ENCODE assay signal across 39 cellular contexts in genomic region chr3:6467186-6467585, GRCh38.
"Had no signal": no experiment of that assay in that cellular context is flagged by ENCODE, and none has a peak within 500 bp of the region (broad histone marks: within the 10 kb centered on the region; RNA-seq: fewer than 3 reads in every experiment).

No MANE protein-coding gene starts in this region.

- H3K27ac Mint-ChIP-seq: activated naive CD4-positive, alpha-beta T cell treated with anti-CD3 and anti-CD28 coated beads for 36 hours; activated naive CD4-positive, alpha-beta T cell treated with anti-CD3 and anti-CD28 coated beads, Interleukin-2, amount 10 ng/mL, durations not matched to agents 7 days and 5 days; activated naive CD4-positive, alpha-beta T cell treated with anti-CD3 and anti-CD28 coated beads, Interleukin-2, amount 50 U/mL, for 24 hours; activated naive CD4-positive, alpha-beta T cell treated with anti-CD3 and anti-CD28 coated beads, Interleukin-2, amount 50 U/mL, for 72 hours; activated naive CD8-positive, alpha-beta T cell; activated naive CD8-positive, alpha-beta T cell treated with anti-CD3 and anti-CD28 coated beads for 36 hours; activated naive CD8-positive, alpha-beta T cell treated with anti-CD3 and anti-CD28 coated beads, Interleukin-2, amount 10 ng/mL, durations not matched to agents 7 days and 5 days; activated naive CD8-positive, alpha-beta T cell treated with anti-CD3 and anti-CD28 coated beads, Interleukin-2, amount 50 U/mL, for 24 hours; activated T-cell treated with anti-CD3 and anti-CD28 coated beads, Interleukin-2, amount 50 U/mL, for 24 hours; activated T-cell treated with anti-CD3 and anti-CD28 coated beads, Interleukin-2, amount 50 U/mL, for 72 hours; activated T-helper 1 cell treated with anti-CD3 and anti-CD28 coated beads, Interleukin-12 subunit alpha, Interleukin-12 subunit beta, Interleukin-2, Interleukin-4 antibody, amounts not matched to agents 30 ng/mL and 10 ng/mL and 1 ng/mL, durations not matched to agents 14 hours and 24 hours and 36 hours; activated T-helper 17 cell treated with anti-CD3 and anti-CD28 coated beads, Interleukin-2, amount 50 U/mL, for 72 hours; activated T-helper 2 cell treated with anti-CD3 and anti-CD28 coated beads, Interferon-gamma antibody, Interleukin-2, Interleukin-4, amounts not matched to agents 10 μg/mL and 5 μg/mL and 100 μg/mL, durations not matched to agents 14 hours and 24 hours and 36 hours; brain had no signal

- H3K9me3 Mint-ChIP-seq: activated naive CD4-positive, alpha-beta T cell treated with anti-CD3 and anti-CD28 coated beads, Interleukin-2, amount 10 ng/mL, durations not matched to agents 7 days and 5 days; activated naive CD4-positive, alpha-beta T cell treated with anti-CD3 and anti-CD28 coated beads, Interleukin-2, amount 50 U/mL, for 24 hours had no signal

- H3K27me3 Mint-ChIP-seq: activated naive CD4-positive, alpha-beta T cell treated with anti-CD3 and anti-CD28 coated beads, Interleukin-2, amount 10 ng/mL, durations not matched to agents 7 days and 5 days; activated naive CD4-positive, alpha-beta T cell treated with anti-CD3 and anti-CD28 coated beads, Interleukin-2, amount 50 U/mL, for 24 hours; activated naive CD8-positive, alpha-beta T cell; activated naive CD8-positive, alpha-beta T cell treated with anti-CD3 and anti-CD28 coated beads for 36 hours; activated naive CD8-positive, alpha-beta T cell treated with anti-CD3 and anti-CD28 coated beads, Interleukin-2, amount 10 ng/mL, durations not matched to agents 7 days and 5 days; activated naive CD8-positive, alpha-beta T cell treated with anti-CD3 and anti-CD28 coated beads, Interleukin-2, amount 50 U/mL, for 24 hours; activated T-cell treated with anti-CD3 and anti-CD28 coated beads, Interleukin-2, amount 50 U/mL, for 24 hours; activated T-helper 17 cell treated with anti-CD3 and anti-CD28 coated beads, Interleukin-2, amount 50 U/mL, for 72 hours; brain; central memory CD8-positive, alpha-beta T cell had no signal

- H3K4me1 ChIP-seq: adrenal gland, ascending aorta, body of pancreas, breast epithelium had no signal

- H3K9me3 ChIP-seq: adrenal gland, ascending aorta, body of pancreas, breast epithelium had no signal

- H3K4me3 Mint-ChIP-seq: activated naive CD4-positive, alpha-beta T cell treated with anti-CD3 and anti-CD28 coated beads for 36 hours; activated naive CD4-positive, alpha-beta T cell treated with anti-CD3 and anti-CD28 coated beads, Interleukin-2, amount 10 ng/mL, durations not matched to agents 7 days and 5 days; activated naive CD4-positive, alpha-beta T cell treated with anti-CD3 and anti-CD28 coated beads, Interleukin-2, amount 50 U/mL, for 24 hours; activated naive CD8-positive, alpha-beta T cell; activated naive CD8-positive, alpha-beta T cell treated with anti-CD3 and anti-CD28 coated beads for 36 hours; activated naive CD8-positive, alpha-beta T cell treated with anti-CD3 and anti-CD28 coated beads, Interleukin-2, amount 10 ng/mL, durations not matched to agents 7 days and 5 days; activated naive CD8-positive, alpha-beta T cell treated with anti-CD3 and anti-CD28 coated beads, Interleukin-2, amount 50 U/mL, for 24 hours; activated T-cell treated with anti-CD3 and anti-CD28 coated beads, Interleukin-2, amount 50 U/mL, for 24 hours; activated T-cell treated with anti-CD3 and anti-CD28 coated beads, Interleukin-2, amount 50 U/mL, for 4 hours; activated T-cell treated with anti-CD3 and anti-CD28 coated beads, Interleukin-2, amount 50 U/mL, for 72 hours; activated T-helper 1 cell treated with anti-CD3 and anti-CD28 coated beads, Interleukin-12 subunit alpha, Interleukin-12 subunit beta, Interleukin-2, Interleukin-4 antibody, amounts not matched to agents 30 ng/mL and 10 ng/mL and 1 ng/mL, durations not matched to agents 14 hours and 24 hours and 36 hours; activated T-helper 17 cell treated with anti-CD3 and anti-CD28 coated beads, Interleukin-2, amount 50 U/mL, for 72 hours; brain; central memory CD8-positive, alpha-beta T cell had no signal

- DNase-seq: activated effector memory CD4-positive, alpha-beta T cell treated with anti-CD3 and anti-CD28 coated beads, Interleukin-2, amount 50 U/mL, for 16 hours; activated effector memory CD4-positive, alpha-beta T cell treated with Interleukin-2 at 50 U/mL for 16 hours; activated gamma-delta T cell; activated gamma-delta T cell treated with Interleukin-2 at 50 U/mL for 16 hours; activated naive CD4-positive, alpha-beta T cell; activated naive CD4-positive, alpha-beta T cell treated with anti-CD3 and anti-CD28 coated beads for 36 hours; activated naive CD4-positive, alpha-beta T cell treated with anti-CD3 and anti-CD28 coated beads, Interleukin-2, amount 10 ng/mL, durations not matched to agents 7 days and 5 days; activated naive CD4-positive, alpha-beta T cell treated with anti-CD3 and anti-CD28 coated beads, Interleukin-2, amount 50 U/mL, for 16 hours; activated naive CD4-positive, alpha-beta T cell treated with Interleukin-2 at 50 U/mL for 16 hours; activated naive CD8-positive, alpha-beta T cell treated with anti-CD3 and anti-CD28 coated beads for 36 hours; activated naive CD8-positive, alpha-beta T cell treated with anti-CD3 and anti-CD28 coated beads, Interleukin-2, amount 10 ng/mL, durations not matched to agents 7 days and 5 days; activated naive CD8-positive, alpha-beta T cell treated with anti-CD3 and anti-CD28 coated beads, Interleukin-2, amount 50 U/mL, for 24 hours; activated T-cell treated with anti-CD3 and anti-CD28 coated beads, Interleukin-2, amount 50 U/mL, for 24 hours; activated T-cell treated with anti-CD3 and anti-CD28 coated beads, Interleukin-2, amount 50 U/mL, for 4 hours; activated T-cell treated with anti-CD3 and anti-CD28 coated beads, Interleukin-2, amount 50 U/mL, for 48 hours; activated T-cell treated with anti-CD3 and anti-CD28 coated beads, Interleukin-2, amount 50 U/mL, for 72 hours; adrenal gland; amniotic stem cell; amygdala; anterior cingulate cortex; aorta; body of pancreas; brain microvascular endothelial cell; caudate nucleus; central memory CD4-positive, alpha-beta T cell; cerebellar nuclear complex had no signal

- H3K27ac ChIP-seq: adrenal gland, ascending aorta, body of pancreas, brain microvascular endothelial cell, breast epithelium, cardiac muscle cell had no signal

- H3K27me3 ChIP-seq: adrenal gland, ascending aorta, body of pancreas, brain microvascular endothelial cell, breast epithelium, cardiac muscle cell had no signal

- H3K36me3 ChIP-seq: adrenal gland, ascending aorta, brain microvascular endothelial cell, breast epithelium, cardiac muscle cell had no signal

- FAIRE-seq: astrocyte, bronchial epithelial cell had no signal

- H3K4me1 Mint-ChIP-seq: activated naive CD4-positive, alpha-beta T cell treated with anti-CD3 and anti-CD28 coated beads, Interleukin-2, amount 10 ng/mL, durations not matched to agents 7 days and 5 days; activated naive CD4-positive, alpha-beta T cell treated with anti-CD3 and anti-CD28 coated beads, Interleukin-2, amount 50 U/mL, for 24 hours; activated naive CD8-positive, alpha-beta T cell treated with anti-CD3 and anti-CD28 coated beads for 36 hours; activated naive CD8-positive, alpha-beta T cell treated with anti-CD3 and anti-CD28 coated beads, Interleukin-2, amount 10 ng/mL, durations not matched to agents 7 days and 5 days; activated naive CD8-positive, alpha-beta T cell treated with anti-CD3 and anti-CD28 coated beads, Interleukin-2, amount 50 U/mL, for 24 hours; activated T-helper 17 cell treated with anti-CD3 and anti-CD28 coated beads, Interleukin-2, amount 50 U/mL, for 72 hours; brain; central memory CD8-positive, alpha-beta T cell had no signal

- ATAC-seq: activated naive CD4-positive, alpha-beta T cell treated with anti-CD3 and anti-CD28 coated beads, Interleukin-2, amount 50 U/mL, for 72 hours; activated naive CD8-positive, alpha-beta T cell treated with anti-CD3 and anti-CD28 coated beads, Interleukin-2, amount 50 U/mL, for 24 hours; activated T-cell treated with anti-CD3 and anti-CD28 coated beads, Interleukin-2, amount 50 U/mL, for 4 hours; activated T-cell treated with anti-CD3 and anti-CD28 coated beads, Interleukin-2, amount 50 U/mL, for 72 hours; activated T-helper 17 cell treated with anti-CD3 and anti-CD28 coated beads, Interleukin-2, amount 50 U/mL, for 72 hours; body of pancreas had no signal

- H3K4me3 ChIP-seq: adrenal gland, ascending aorta, body of pancreas, breast epithelium, cardiac muscle cell had no signal
